ENCODE assay signal across 2 cellular contexts in genomic region chr7:139334399-139335150, GRCh38.
TF ChIP-seq lines count a peak whose summit lies in the region.

No MANE protein-coding gene starts in this region.

TF ChIP-seq in HEK293, 187 proteins besides CTCF, POLR2A, EP300 and RAD21:
- no peak for TF ChIP-seq ZBTB44 (tag by site-specific recombination; IDR thresholded peaks at IDR 0.05)
- TF ChIP-seq ZNF146 (tag by site-specific recombination; IDR thresholded peaks at IDR 0.05) = peak; percentile 50
- TF ChIP-seq GLI4 (tag by site-specific recombination; IDR thresholded peaks at IDR 0.05) = no peak
TF ChIP-seq in HEK293: peak in this region for 1.

TF ChIP-seq in K562, 482 proteins besides CTCF, POLR2A, EP300 and RAD21:
- TF ChIP-seq YBX1 (IDR thresholded peaks at IDR 0.05) (no peak), MLX (CRISPR knock-in tag; conservative IDR thresholded peaks at IDR 0.05) (no peak), ZNF316 (IDR thresholded peaks at IDR 0.05) (peak; percentile 20; the same call in 1 of the 2 replicates), FOSL1 (tag; conservative IDR thresholded peaks at IDR 0.05) (peak; percentile 93), HIVEP1 (CRISPR knock-in tag; IDR thresholded peaks at IDR 0.05) (no peak), IRF2 (CRISPR knock-in tag; IDR thresholded peaks at IDR 0.05) (0 out of 2 replicates have a peak, but pooled peaks have one; percentile 24), ATF3 (IDR thresholded peaks at IDR 0.05) (peak; percentile 77), ATF3 (CRISPR knock-in tag; conservative IDR thresholded peaks at IDR 0.05) (0 out of 2 replicates have a peak, but pooled peaks have one; percentile 20), GATA2 (CRISPR knock-in tag; IDR thresholded peaks at IDR 0.05) (peak; percentile 74), PKNOX1 (IDR thresholded peaks at IDR 0.05) (0 out of 2 replicates have a peak, but pooled peaks have one; percentile 19), RCOR1 (IDR thresholded peaks at IDR 0.05; ENCODE audit: borderline replicate concordance in 1 of 2, low read depth in 2 of 2, low read length in 2 of 2) (peak in 1 of 2 experiments; percentile 92; a peak in 2 of 4 replicates), FOS (IDR thresholded peaks at IDR 0.05; ENCODE audit: extremely low read depth, insufficient read length) (peak; percentile 29), ZNF311 (CRISPR knock-in tag; IDR thresholded peaks at IDR 0.05) (no peak), MEIS2 (IDR thresholded peaks at IDR 0.05; ENCODE audit: partially characterized antibody) (peak; percentile 47), SMARCE1 (IDR thresholded peaks at IDR 0.05) (0 out of 2 replicates have a peak, but pooled peaks have one; percentile 26), BCOR (IDR thresholded peaks at IDR 0.05) (0 out of 2 replicates have a peak, but pooled peaks have one; percentile 31), ZMIZ1 (IDR thresholded peaks at IDR 0.05; ENCODE audit: low read depth in 2 of 2, low read length in 2 of 2) (no peak), BCL6 (CRISPR knock-in tag; IDR thresholded peaks at IDR 0.05) (no peak), ZFP1 (CRISPR knock-in tag; IDR thresholded peaks at IDR 0.05) (no peak), SMARCA4 (IDR thresholded peaks at IDR 0.05) (peak; percentile 46; the same call in 1 of the 2 replicates), CTBP1 (IDR thresholded peaks at IDR 0.05; ENCODE audit: borderline replicate concordance) (peak; percentile 75), CREB1 (IDR thresholded peaks at IDR 0.05) (0 out of 2 replicates have a peak, but pooled peaks have one; percentile 14), CREB1 (CRISPR knock-in tag; IDR thresholded peaks at IDR 0.05) (no peak), ZNF146 (CRISPR knock-in tag; IDR thresholded peaks at IDR 0.05; ENCODE audit: unreplicated experiment) (peak; percentile 85), CBX3 (IDR thresholded peaks at IDR 0.05; ENCODE audit: borderline replicate concordance in 1 of 2, low read length in 2 of 2) (peak in 1 of 2 experiments; percentile 16; a peak in 1 of 3 replicates), EHMT2 (IDR thresholded peaks at IDR 0.05) (peak; percentile 80), JUN (IDR thresholded peaks at IDR 0.05; ENCODE audit: borderline replicate concordance, low read depth, low read length) (peak; percentile 74), JUN (CRISPR knock-in tag; IDR thresholded peaks at IDR 0.05; ENCODE audit: borderline replicate concordance) (no peak), ZNF584 (CRISPR knock-in tag; IDR thresholded peaks at IDR 0.05; ENCODE audit: low read depth) (0 out of 2 replicates have a peak, but pooled peaks have one; percentile 44), YY1 (IDR thresholded peaks at IDR 0.05; ENCODE audit: borderline replicate concordance in 1 of 3, control insufficient read depth in 1 of 3, extremely low read depth in 1 of 3, insufficient read depth in 3 of 3, insufficient read length in 1 of 3, insufficient replicate concordance in 2 of 3, low read depth in 1 of 3, low read length in 2 of 3) (peak in 1 of 3 experiments; percentile 80), JUND (IDR thresholded peaks at IDR 0.05; ENCODE audit: borderline replicate concordance, low read depth, low read length) (peak; percentile 91), JUND (tag; IDR thresholded peaks at IDR 0.05; ENCODE audit: borderline replicate concordance, low read depth, low read length) (peak; percentile 91; the same call in 2 of the 3 replicates), VEZF1 (CRISPR knock-in tag; IDR thresholded peaks at IDR 0.05) (0 out of 2 replicates have a peak, but pooled peaks have one; percentile 15), CBFB (CRISPR knock-in tag; IDR thresholded peaks at IDR 0.05) (0 out of 2 replicates have a peak, but pooled peaks have one; percentile 13), FOXP4 (CRISPR knock-in tag; IDR thresholded peaks at IDR 0.05; ENCODE audit: borderline replicate concordance) (0 out of 2 replicates have a peak, but pooled peaks have one; percentile 25), NFE2 (IDR thresholded peaks at IDR 0.05; ENCODE audit: low read depth) (peak; percentile 39; the same call in 1 of the 2 replicates)
